ENCODE assay signal across 20 cellular contexts in genomic region chr12:23428758-23429157, GRCh38.
DNase-seq lines count a peak whose midpoint lies in the region; ATAC-seq, FAIRE-seq and TF ChIP-seq lines count a peak whose summit lies in the region.
"Had no signal": no experiment of that assay in that cellular context is flagged by ENCODE, and none has a peak within 500 bp of the region (broad histone marks: within the 10 kb centered on the region; RNA-seq: fewer than 3 reads in every experiment).

No MANE protein-coding gene starts in this region.

- no peak for TF ChIP-seq POLR2A in H1 (IDR thresholded peaks at IDR 0.05; ENCODE audit: control extremely low read depth in 1 of 2, low read depth in 2 of 2, low read length in 2 of 2)

- H3K4ac ChIP-seq in H1 (replicated peaks; ENCODE audit: insufficient read length, low read depth, low read length) = no peak overlapping the region

- H3K9me3 ChIP-seq in H1 (ENCODE audit: insufficient read depth in 2 of 2, low read depth in 1 of 2, low read length in 1 of 2) = no peaks in the 10 kb centered on the region
- H3K9me3 ChIP-seq: BLaER1, Caco-2 had no signal

- no peaks in the 10 kb centered on the region for H3K79me2 ChIP-seq in H1 (ENCODE audit: control insufficient read depth in 1 of 2, insufficient read depth in 2 of 2, low read length in 2 of 2)

- no peak overlapping the region for H3K14ac ChIP-seq in H1 (ENCODE audit: insufficient read length)

- no peak overlapping the region for H2BK5ac ChIP-seq in H1 (ENCODE audit: low read depth, low read length)

- H2AK5ac ChIP-seq in H1 (ENCODE audit: low read depth, low read length) = no peak overlapping the region

- H2BK15ac ChIP-seq in H1 (ENCODE audit: low read length) = no peak overlapping the region

- FAIRE-seq in HTR-8/SVneo (lab: Jason Lieb, UNC) (peak; percentile 16), H1 (lab: Jason Lieb, UNC) (no peak)
- FAIRE-seq: GM12878, GM19239 had no signal

- TF ChIP-seq RAD21 in H1 (IDR thresholded peaks at IDR 0.05 in 1 of 2, conservative IDR thresholded peaks at IDR 0.05 in 1 of 2; ENCODE audit: low read depth in 2 of 2, low read length in 2 of 2) = no peak

- H3K36me3 ChIP-seq in H1 (ENCODE audit: control insufficient read depth in 2 of 4, insufficient read depth in 4 of 4, low read length in 3 of 4) = no peaks in the 10 kb centered on the region
- H3K36me3 ChIP-seq: BLaER1 had no signal

- H3K4me3 ChIP-seq in H1 (ENCODE audit: extremely low read depth in 1 of 4, insufficient read depth in 2 of 4, low read depth in 3 of 4, low read length in 4 of 4) = no peak overlapping the region
- H3K4me3 ChIP-seq: BLaER1, GM12878 had no signal

- CTCF ChIA-PET in H1 (lab: Charles Lee; ENCODE audit: partially characterized antibody) = interaction anchor here (0.6 kb wide), 1 partner anchor 32 kb away, joined by 3 read pairs; no protein-coding TSS in a partner anchor

- H4K91ac ChIP-seq in H1 (replicated peaks; ENCODE audit: insufficient read length, low read length) = no peak overlapping the region

- no peaks in the 10 kb centered on the region for H3K79me1 ChIP-seq in H1 (ENCODE audit: low read depth, low read length)

- H3K9ac ChIP-seq in H1 (replicated peaks in 1 of 4; ENCODE audit: extremely low read depth in 1 of 4, low read depth in 3 of 4, low read length in 3 of 4) = no peak overlapping the region
- H3K9ac ChIP-seq: BLaER1 had no signal

- no peak for TF ChIP-seq CTCF in H1 (IDR thresholded peaks at IDR 0.05; ENCODE audit: control extremely low read depth in 1 of 3, insufficient read depth in 1 of 3, low read depth in 1 of 3, low read length in 3 of 3)

- ATAC-seq in HG02981 (IDR thresholded peaks at IDR 0.05; ENCODE audit: unreplicated experiment) = no peak
- ATAC-seq: CD8-positive, alpha-beta T cell; GM12878 had no signal

- H4K20me1 ChIP-seq in H1 (replicated peaks in 1 of 2; ENCODE audit: control insufficient read depth in 1 of 2, insufficient read depth in 2 of 2, low read length in 2 of 2) = no peaks in the 10 kb centered on the region
- H4K20me1 ChIP-seq: BLaER1 had no signal

- H2BK12ac ChIP-seq in H1 (ENCODE audit: low read depth, low read length) = no peak overlapping the region

- H3K4me2 ChIP-seq in H1 (ENCODE audit: insufficient read depth in 1 of 2, low read depth in 2 of 2, low read length in 2 of 2) = no peak overlapping the region
- H3K4me2 ChIP-seq: BLaER1 had no signal

- POLR2A ChIA-PET in H1 (lab: Charles Lee; ENCODE audit: partially characterized antibody) = no interaction called here

- TF ChIP-seq EP300 in H1 (IDR thresholded peaks at IDR 0.05; ENCODE audit: borderline replicate concordance in 1 of 2, low read depth in 2 of 2, low read length in 2 of 2) = no peak

- no peak overlapping the region for H4K5ac ChIP-seq in H1 (ENCODE audit: insufficient read length, low read depth, low read length)

- H4K8ac ChIP-seq in H1 (ENCODE audit: extremely low read depth, insufficient read depth, low read length) = no peak overlapping the region

- no peak overlapping the region for H3K27ac ChIP-seq in H1 (ENCODE audit: low read depth, low read length)
- H3K27ac ChIP-seq: 22Rv1, BLaER1, C4-2B had no signal

- DNase-seq in NCI-H748 (lab: John Stamatoyannopoulos, UW; ENCODE audit: unreplicated experiment) (peak; percentile 54), NCI-H748 treated with DMSO at 0.1 percent for 48 hours (lab: John Stamatoyannopoulos, UW) (no peak), HTR-8/SVneo (ENCODE audit: insufficient read length, low spot score) (no peak), H1 (ENCODE audit: low read depth in 1 of 2, low spot score in 2 of 2) (no peak)
- no peak for DNase-seq in activated naive CD4-positive, alpha-beta T cell treated with Interleukin-2 at 50 U/mL for 16 hours
- DNase-seq: Caco-2; CD4-positive, CD25-positive, alpha-beta regulatory T cell; CD8-positive, alpha-beta T cell; DMS153; DND-41; GDM1; GOT3; H7; HCEC 1CT had no signal

- no peak overlapping the region for H3K56ac ChIP-seq in H1 (replicated peaks; ENCODE audit: insufficient read length, low read depth, low read length)

- H3K23ac ChIP-seq in H1 (ENCODE audit: insufficient read length) = no peak overlapping the region

- no peak overlapping the region for H2BK20ac ChIP-seq in H1 (ENCODE audit: low read length)

- H3K4me1 ChIP-seq in H1 (replicated peaks in 1 of 4; ENCODE audit: control insufficient read depth in 3 of 4, insufficient read depth in 4 of 4, low read length in 3 of 4) = peaks cover 0 to 4% (median 2%) of the 10 kb centered on the region in 4 experiments; a peak in 2 of 7 replicates
- H3K4me1 ChIP-seq: BLaER1, Caco-2 had no signal

- H3K27me3 ChIP-seq in H1 (replicated peaks in 1 of 4; ENCODE audit: control insufficient read depth in 3 of 4, extremely low read depth in 1 of 4, insufficient read depth in 3 of 4, low read length in 3 of 4) = no peaks in the 10 kb centered on the region
- H3K27me3 ChIP-seq: BLaER1 had no signal

- 0 out of 2 replicates have a peak overlapping the region, but pooled peaks have one; percentile 24 for H2AFZ ChIP-seq in H1 (ENCODE audit: low read length)

- WGBS in H1 (ENCODE audit: extremely low coverage in 1 of 2, insufficient coverage in 1 of 2, insufficient read length in 1 of 2, insufficient replicate concordance in 2 of 2, low coverage in 1 of 2, low lambda C conversion rate in 2 of 2, missing lambda C conversion rate in 1 of 2), 2 experiments = 70% methylated on average over 6 of the region's 6 CpGs; no CpG with 5 or more reads in 1 of the 2 experiments

- H3K23me2 ChIP-seq in H1 (ENCODE audit: low read depth, low read length) = no peaks in the 10 kb centered on the region

- no peak overlapping the region for H3K18ac ChIP-seq in H1 (ENCODE audit: extremely low read depth, low read length)

- H2BK120ac ChIP-seq in H1 (replicated peaks; ENCODE audit: low read depth, low read length) = no peak overlapping the region

TF ChIP-seq in H1, 55 proteins besides CTCF, POLR2A, EP300 and RAD21:
- TF ChIP-seq YY1 (IDR thresholded peaks at IDR 0.05; ENCODE audit: low read depth, low read length) (no peak), POLR2AphosphoS5 (IDR thresholded peaks at IDR 0.05; ENCODE audit: low read depth, low read length) (no peak), GABPA (IDR thresholded peaks at IDR 0.05; ENCODE audit: borderline replicate concordance, insufficient read depth, low read length) (no peak), SP1 (IDR thresholded peaks at IDR 0.05; ENCODE audit: low read depth, low read length) (no peak), RNF2 (IDR thresholded peaks at IDR 0.05; ENCODE audit: borderline replicate concordance, low read depth, low read length, missing control alignments, poor library complexity, severe bottlenecking) (no peak), CBX8 (IDR thresholded peaks at IDR 0.05; ENCODE audit: borderline replicate concordance, low read depth, low read length) (no peak), MAFK (IDR thresholded peaks at IDR 0.05; ENCODE audit: low read depth, low read length) (no peak), CBX5 (IDR thresholded peaks at IDR 0.05; ENCODE audit: low read depth, low read length) (no peak), ZNF274 (IDR thresholded peaks at IDR 0.05; ENCODE audit: borderline replicate concordance, extremely low read depth, low read length) (no peak), TCF12 (IDR thresholded peaks at IDR 0.05; ENCODE audit: low read depth, low read length) (no peak), TAF1 (IDR thresholded peaks at IDR 0.05; ENCODE audit: low read depth, low read length) (no peak)
